ENCODE assay signal across 25 cellular contexts in the genomic region with DNA sequence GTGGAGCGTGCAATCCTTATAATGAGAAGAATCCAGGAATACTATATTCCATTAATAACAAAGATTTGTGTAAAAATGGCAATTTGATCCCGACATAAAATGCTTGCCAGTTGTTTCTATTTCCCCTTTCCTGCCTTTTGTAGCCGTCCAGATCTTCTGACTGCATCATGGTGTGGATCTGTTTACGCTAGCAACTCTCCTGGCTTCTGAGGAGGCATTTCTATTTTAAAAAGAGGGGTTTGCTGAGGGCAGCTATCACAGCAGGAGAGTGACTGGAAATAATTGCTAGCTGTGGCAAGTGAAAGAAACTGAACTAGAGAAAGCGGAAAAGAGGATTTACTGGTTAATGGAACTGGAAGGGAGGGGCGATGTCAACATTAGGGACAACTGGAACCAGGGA.
"Had no signal": no experiment of that assay in that cellular context is flagged by ENCODE, and none has a peak within 500 bp of the region (broad histone marks: within the 10 kb centered on the region; RNA-seq: fewer than 3 reads in every experiment).

No MANE protein-coding gene starts in this region.

- DNase-seq: colonic mucosa; effector CD4-positive, alpha-beta T cell; erythroblast; heart left ventricle; hypothalamus; kidney glomerular epithelial cell; lower lobe of right lung; psoas muscle; retina; stimulated activated naive CD4-positive, alpha-beta T cell; stomach; substantia nigra; trophoblast cell had no signal

- H3K4me1 Mint-ChIP-seq: memory B cell, mesothelial cell of epicardium, nephron had no signal

- ATAC-seq: left lobe of liver, lower lobe of right lung, sciatic nerve had no signal

- H3K27ac ChIP-seq: colonic mucosa, lower lobe of right lung, neutrophil, psoas muscle, skin epidermis, stomach, thoracic aorta had no signal

- H3K9me3 Mint-ChIP-seq: memory B cell, mesothelial cell of epicardium, nephron had no signal

- H3K36me3 ChIP-seq: colonic mucosa, heart left ventricle, lower lobe of right lung, neutrophil, stomach, thoracic aorta had no signal

- H3K9me3 ChIP-seq: colonic mucosa, heart left ventricle, lower lobe of right lung, neutrophil, psoas muscle, stomach, thoracic aorta had no signal

- FAIRE-seq: endothelial cell of umbilical vein, frontal cortex, islet of Langerhans had no signal

- H3K4me1 ChIP-seq: colonic mucosa, lower lobe of right lung, stomach had no signal

- H3K27ac Mint-ChIP-seq: endodermal cell, memory B cell, mesothelial cell of epicardium had no signal

- H3K27me3 ChIP-seq: colonic mucosa, heart left ventricle, neutrophil had no signal

- H3K36me3 Mint-ChIP-seq: memory B cell, mesothelial cell of epicardium had no signal

- H3K4me3 Mint-ChIP-seq: endodermal cell, memory B cell, mesothelial cell of epicardium, nephron had no signal

- H3K4me3 ChIP-seq: colonic mucosa, heart left ventricle, lower lobe of right lung, psoas muscle, skin epidermis, stomach, thoracic aorta had no signal
